Comparison of ENCODE assay signal across 1 cellular context in genomic region chr7:143417734-143418378, GRCh38.
TF ChIP-seq lines count a peak whose summit lies in the region.

No MANE protein-coding gene starts in this region.

TF ChIP-seq in H1, 55 proteins besides CTCF, POLR2A, EP300 and RAD21:
- TF ChIP-seq MAFK (IDR thresholded peaks at IDR 0.05; ENCODE audit: low read depth, low read length), result no peak
